Comparison of ENCODE assay signal across 35 cellular contexts in the genomic region with DNA sequence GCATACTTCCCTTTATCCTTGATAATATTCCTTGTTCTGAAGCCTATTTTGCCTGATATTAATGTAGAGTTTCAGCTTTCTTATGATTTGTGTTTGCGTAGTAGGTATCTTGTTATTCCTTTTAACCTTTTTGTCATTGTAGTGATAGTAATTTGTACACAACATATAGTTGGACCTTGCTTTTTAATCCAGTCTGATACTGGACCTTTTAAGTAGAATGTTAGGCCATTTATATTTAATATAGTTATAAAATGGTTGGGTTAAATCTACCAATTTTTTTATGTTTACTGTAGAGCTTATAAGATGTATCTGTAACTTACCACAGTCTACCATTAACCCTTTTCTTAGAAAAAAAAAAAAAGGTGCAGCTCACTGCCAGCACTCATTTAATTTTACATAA.
"Had no signal": no experiment of that assay in that cellular context is flagged by ENCODE, and none has a peak within 500 bp of the region (broad histone marks: within the 10 kb centered on the region; RNA-seq: fewer than 3 reads in every experiment).

No MANE protein-coding gene starts in this region.

- H3K4me3 ChIP-seq: MG63 had no signal

- H3K9ac ChIP-seq: KMS-11 had no signal

- H3K27me3 ChIP-seq: MG63 had no signal

- H3K4me2 ChIP-seq: KMS-11 had no signal

- H3K27ac ChIP-seq: KMS-11 had no signal

- DNase-seq: Karpas-422, Kasumi-1, MG63, MM.1S, MV-4-11, NCI-H1048, NCI-H1092, NCI-H1092 treated with DMSO at 0.1 percent for 48 hours, NCI-H1105, NCI-H1417, NCI-H1417 treated with DMSO at 0.1 percent for 48 hours, NCI-H1436, NCI-H1436 treated with DMSO at 0.1 percent for 48 hours, NCI-H146, NCI-H1694, NCI-H1694 treated with DMSO at 0.1 percent for 48 hours, NCI-H187, NCI-H187 treated with DMSO at 0.1 percent for 48 hours, NCI-H1930, NCI-H2029, NCI-H2029 treated with DMSO at 0.1 percent for 48 hours, NCI-H2081, NCI-H2081 treated with DMSO at 0.1 percent for 48 hours, NCI-H2107, NCI-H2171, NCI-H2171 treated with DMSO at 0.1 percent for 48 hours, NCI-H2227 treated with DMSO at 0.1 percent for 48 hours, NCI-H226, NCI-H345, NCI-H446, NCI-H446 treated with DMSO at 0.1 percent for 48 hours, NCI-H510A, NCI-H510A treated with DMSO at 0.1 percent for 48 hours, NCI-H524 had no signal
